10 cellular contexts compared by ENCODE assay signal in genomic region chr3:21330293-21330692, GRCh38.
A peak's percentile ranks its signal among the peaks of the same experiment; 100 is the strongest.
DNase-seq lines count a peak whose midpoint lies in the region; ATAC-seq and TF ChIP-seq lines count a peak whose summit lies in the region.
"Had no signal": no experiment of that assay in that cellular context is flagged by ENCODE, and none has a peak within 500 bp of the region (broad histone marks: within the 10 kb centered on the region; RNA-seq: fewer than 3 reads in every experiment).

No MANE protein-coding gene starts in this region.

- H3K4me1 ChIP-seq in left lung (no peaks in the 10 kb centered on the region), testis (no peaks in the 10 kb centered on the region)

- H3K27ac ChIP-seq in left lung (no peak overlapping the region), testis (no peak overlapping the region)

- H3K4me3 ChIP-seq in left lung (no peak overlapping the region), testis (no peak overlapping the region)

- DNase-seq in OCI-M1 (lab: John Stamatoyannopoulos, UW) (peak; percentile 85), left lung (no peak), testis (no peak), NCI-H446 treated with DMSO at 0.1 percent for 48 hours (lab: John Stamatoyannopoulos, UW) (no peak), NCI-H2029 (lab: John Stamatoyannopoulos, UW) (no peak)
- DNase-seq in activated CD4-positive, alpha-beta T cell treated with anti-CD3 and anti-CD28 coated beads, Interleukin-2, amount 50 U/mL, for 4 hours = no peak
- DNase-seq: cerebellar nuclear complex had no signal

- H3K9me3 ChIP-seq in left lung (no peaks in the 10 kb centered on the region), testis (no peaks in the 10 kb centered on the region)

- H3K36me3 ChIP-seq in left lung (no peaks in the 10 kb centered on the region), testis (ENCODE audit: low read depth, missing control alignments) (no peaks in the 10 kb centered on the region)

- TF ChIP-seq POLR2A in testis (IDR thresholded peaks at IDR 0.05) = no peak

- no peak for TF ChIP-seq CTCF in left lung (IDR thresholded peaks at IDR 0.05)
- no peak for TF ChIP-seq CTCF in testis (IDR thresholded peaks at IDR 0.05)

- intact Hi-C loops in left lung (cut with DNase I) (no loop called here), testis (cut with DNase I; ENCODE audit: low total_unique reads) (no loop called here)

- H3K27me3 ChIP-seq in left lung (no peaks in the 10 kb centered on the region), testis (no peaks in the 10 kb centered on the region)

- 26 to 29% methylated on average over 2 of the region's 2 CpGs for WGBS in testis, 2 donors

- ATAC-seq in GM18868 (IDR thresholded peaks at IDR 0.05; ENCODE audit: unreplicated experiment) (peak; percentile 93), HG02759 (IDR thresholded peaks at IDR 0.05; ENCODE audit: unreplicated experiment) (peak; percentile 88), left lung (peak; percentile 78)
- ATAC-seq: SK-N-SH treated with all-trans-retinoic acid at 6 μM for 48 hours had no signal
